In genomic region chr18:35389095-35389618, GRCh38 we compare ENCODE assay signal across 10 cellular contexts. TPM values are rescaled to one million over a fixed set of nuclear protein-coding genes. Genes with fewer than 3 reads are reported as not detected.
A peak's percentile ranks its signal among the peaks of the same experiment; 100 is the strongest.
DNase-seq lines count a peak whose midpoint lies in the region; ATAC-seq and FAIRE-seq lines count a peak whose summit lies in the region.
"Had no signal": no experiment of that assay in that cellular context is flagged by ENCODE, and none has a peak within 500 bp of the region (broad histone marks: within the 10 kb centered on the region; RNA-seq: fewer than 3 reads in every experiment).

No MANE protein-coding gene starts in this region.

- no peak for ATAC-seq in GM18861 (IDR thresholded peaks at IDR 0.05; ENCODE audit: unreplicated experiment)

- peak; percentile 42 for DNase-seq in A172 (ENCODE audit: low spot score)
- DNase-seq in Karpas-422 = peak; percentile 63
- peak; percentile 36 for DNase-seq in middle frontal gyrus (ENCODE audit: extremely low spot score, low spot score)
- DNase-seq in MV-4-11 (lab: John Stamatoyannopoulos, UW) = no peak
- no peak for DNase-seq in cerebellar cortex (ENCODE audit: low spot score)
- no peak for DNase-seq in NCI-H2107 (lab: John Stamatoyannopoulos, UW)
- DNase-seq: sigmoid colon had no signal

- FAIRE-seq in endometrium (lab: Jason Lieb, UNC) = peak; percentile 41
- FAIRE-seq: H54 had no signal

- H3K36me3 ChIP-seq in Karpas-422 (ENCODE audit: insufficient read depth, low read length) = no peaks in the 10 kb centered on the region
- H3K36me3 ChIP-seq: sigmoid colon had no signal

- no peaks in the 10 kb centered on the region for H3K9me2 ChIP-seq in Karpas-422 (replicated peaks; ENCODE audit: insufficient read depth, low read length)

- H3K4me2 ChIP-seq in Karpas-422 (ENCODE audit: low read depth, low read length, poor library complexity, severe bottlenecking) = peak overlapping the region; percentile 54

- H3K9me3 ChIP-seq in Karpas-422 (ENCODE audit: low read length) = peaks cover 4% of the 10 kb centered on the region; the same call in 1 of the 2 replicates

- H3K4me3 ChIP-seq in Karpas-422 (ENCODE audit: low read length) = peak overlapping the region; percentile 24
- H3K4me3 ChIP-seq: sigmoid colon had no signal

- H3K27ac ChIP-seq in Karpas-422 (ENCODE audit: low read length) = peak overlapping the region; percentile 68

- H3K9ac ChIP-seq in Karpas-422 (ENCODE audit: low read length) = peak overlapping the region; percentile 5

- H4K20me1 ChIP-seq in Karpas-422 (ENCODE audit: insufficient read depth, low read depth, low read length) = no peaks in the 10 kb centered on the region

- H3K4me1 ChIP-seq in Karpas-422 (ENCODE audit: low read length) = peaks cover 56% of the 10 kb centered on the region

- H3K27me3 ChIP-seq in Karpas-422 (ENCODE audit: low read length) = no peaks in the 10 kb centered on the region
- H3K27me3 ChIP-seq: sigmoid colon had no signal

- H3K79me2 ChIP-seq in Karpas-422 (ENCODE audit: low read length) = no peaks in the 10 kb centered on the region

- H2AFZ ChIP-seq in Karpas-422 (ENCODE audit: low read length) = peak overlapping the region; percentile 52

RNA-seq across cellular contexts. Expression of gene ZNF396, which starts 12.0 kb away (rescaled TPM):
- total RNA-seq in A172 (2014; rRNA removed; shearing (Covaris generic)) = 0.33 and 0.57 TPM in 2 replicates
- 1.0 and 1.4 TPM in 2 replicates for total RNA-seq in Karpas-422 (2014; rRNA removed; shearing (Covaris generic); ENCODE audit: low replicate concordance)

RNA-seq across cellular contexts. Expression of gene ZNF24, which starts 44.9 kb away (rescaled TPM):
- total RNA-seq in A172 (2014; rRNA removed; shearing (Covaris generic)) = 44.0 and 55.7 TPM in 2 replicates
- 26.1 and 42.6 TPM in 2 replicates for total RNA-seq in Karpas-422 (2014; rRNA removed; shearing (Covaris generic); ENCODE audit: low replicate concordance)

Comparison
In these comparisons a context has a peak if more than half of its experiments do, and no peak if none do; other contexts are left out.
1. DNase-seq: peak in A172 (single experiment), Karpas-422 (single experiment) and middle frontal gyrus (single experiment); none in MV-4-11 (single experiment), cerebellar cortex (single experiment) and NCI-H2107 (single experiment).